ENCODE assay signal across 1 cellular context in the genomic region with DNA sequence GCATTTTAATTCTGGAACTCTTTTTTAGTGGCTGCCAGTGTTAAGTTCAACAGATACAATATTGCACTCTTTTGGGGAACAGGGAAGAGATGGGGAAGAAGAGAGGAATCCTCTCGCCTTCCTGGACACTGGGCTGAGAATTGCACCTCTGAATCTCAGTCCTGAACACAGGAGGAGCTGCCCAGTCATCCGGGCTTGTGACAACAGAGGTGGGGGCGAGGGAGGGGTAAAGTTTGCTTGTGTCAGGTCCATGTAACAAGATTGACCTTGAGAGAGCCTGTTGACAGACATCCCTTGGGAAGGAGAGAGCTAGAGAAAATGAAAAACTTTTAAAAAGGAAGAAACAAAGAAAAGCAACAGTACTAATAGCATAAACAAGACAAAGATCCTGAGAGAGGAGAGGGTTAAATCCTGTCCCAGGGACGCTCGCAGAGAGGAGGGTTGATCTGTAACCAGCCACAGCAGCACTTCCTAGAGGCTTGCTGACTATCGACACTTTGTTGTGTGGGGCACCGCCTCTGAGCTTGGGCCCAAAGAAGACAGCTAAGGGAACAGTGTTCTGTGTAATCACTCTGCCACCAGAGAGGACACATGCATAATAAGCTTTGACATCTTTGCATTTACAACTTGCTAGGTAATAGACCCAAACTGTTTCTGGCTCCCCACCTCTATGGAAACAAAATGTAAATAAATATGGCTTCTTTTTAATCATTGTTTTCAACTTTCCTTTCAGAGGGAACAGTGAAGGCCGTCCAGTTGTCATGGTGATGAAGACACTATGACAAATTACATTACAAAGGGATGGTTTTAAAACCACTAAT.
TF ChIP-seq lines count a peak whose summit lies in the region.

No MANE protein-coding gene starts in this region.

TF ChIP-seq in GM12878, 131 proteins besides CTCF, POLR2A, EP300 and RAD21 (continued from another document):
- TF ChIP-seq, protein P1, sequence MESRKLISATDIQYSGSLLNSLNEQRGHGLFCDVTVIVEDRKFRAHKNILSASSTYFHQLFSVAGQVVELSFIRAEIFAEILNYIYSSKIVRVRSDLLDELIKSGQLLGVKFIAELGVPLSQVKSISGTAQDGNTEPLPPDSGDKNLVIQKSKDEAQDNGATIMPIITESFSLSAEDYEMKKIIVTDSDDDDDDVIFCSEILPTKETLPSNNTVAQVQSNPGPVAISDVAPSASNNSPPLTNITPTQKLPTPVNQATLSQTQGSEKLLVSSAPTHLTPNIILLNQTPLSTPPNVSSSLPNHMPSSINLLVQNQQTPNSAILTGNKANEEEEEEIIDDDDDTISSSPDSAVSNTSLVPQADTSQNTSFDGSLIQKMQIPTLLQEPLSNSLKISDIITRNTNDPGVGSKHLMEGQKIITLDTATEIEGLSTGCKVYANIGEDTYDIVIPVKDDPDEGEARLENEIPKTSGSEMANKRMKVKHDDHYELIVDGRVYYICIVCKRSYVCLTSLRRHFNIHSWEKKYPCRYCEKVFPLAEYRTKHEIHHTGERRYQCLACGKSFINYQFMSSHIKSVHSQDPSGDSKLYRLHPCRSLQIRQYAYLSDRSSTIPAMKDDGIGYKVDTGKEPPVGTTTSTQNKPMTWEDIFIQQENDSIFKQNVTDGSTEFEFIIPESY (IDR thresholded peaks at IDR 0.05) = no peak
- no peak for TF ChIP-seq ZNF274 (IDR thresholded peaks at IDR 0.05; ENCODE audit: insufficient read depth, insufficient read length)
- TF ChIP-seq USF2 (IDR thresholded peaks at IDR 0.05; ENCODE audit: borderline replicate concordance, low read depth, low read length) = no peak
- TF ChIP-seq, protein P2, sequence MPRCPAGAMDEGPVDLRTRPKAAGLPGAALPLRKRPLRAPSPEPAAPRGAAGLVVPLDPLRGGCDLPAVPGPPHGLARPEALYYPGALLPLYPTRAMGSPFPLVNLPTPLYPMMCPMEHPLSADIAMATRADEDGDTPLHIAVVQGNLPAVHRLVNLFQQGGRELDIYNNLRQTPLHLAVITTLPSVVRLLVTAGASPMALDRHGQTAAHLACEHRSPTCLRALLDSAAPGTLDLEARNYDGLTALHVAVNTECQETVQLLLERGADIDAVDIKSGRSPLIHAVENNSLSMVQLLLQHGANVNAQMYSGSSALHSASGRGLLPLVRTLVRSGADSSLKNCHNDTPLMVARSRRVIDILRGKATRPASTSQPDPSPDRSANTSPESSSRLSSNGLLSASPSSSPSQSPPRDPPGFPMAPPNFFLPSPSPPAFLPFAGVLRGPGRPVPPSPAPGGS (IDR thresholded peaks at IDR 0.05; ENCODE audit: borderline replicate concordance, insufficient read depth, low read depth, low read length, poor library complexity, severe bottlenecking) = no peak
- TF ChIP-seq, protein P3, sequence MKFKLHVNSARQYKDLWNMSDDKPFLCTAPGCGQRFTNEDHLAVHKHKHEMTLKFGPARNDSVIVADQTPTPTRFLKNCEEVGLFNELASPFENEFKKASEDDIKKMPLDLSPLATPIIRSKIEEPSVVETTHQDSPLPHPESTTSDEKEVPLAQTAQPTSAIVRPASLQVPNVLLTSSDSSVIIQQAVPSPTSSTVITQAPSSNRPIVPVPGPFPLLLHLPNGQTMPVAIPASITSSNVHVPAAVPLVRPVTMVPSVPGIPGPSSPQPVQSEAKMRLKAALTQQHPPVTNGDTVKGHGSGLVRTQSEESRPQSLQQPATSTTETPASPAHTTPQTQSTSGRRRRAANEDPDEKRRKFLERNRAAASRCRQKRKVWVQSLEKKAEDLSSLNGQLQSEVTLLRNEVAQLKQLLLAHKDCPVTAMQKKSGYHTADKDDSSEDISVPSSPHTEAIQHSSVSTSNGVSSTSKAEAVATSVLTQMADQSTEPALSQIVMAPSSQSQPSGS (IDR thresholded peaks at IDR 0.05; ENCODE audit: low read length) = no peak
